In genomic region chr19:22332924-22333323, GRCh38 we compare ENCODE assay signal across 19 cellular contexts. TPM values are rescaled to one million over a fixed set of nuclear protein-coding genes. Genes with fewer than 3 reads are reported as not detected.
"Had no signal": no experiment of that assay in that cellular context is flagged by ENCODE, and none has a peak within 500 bp of the region (broad histone marks: within the 10 kb centered on the region; RNA-seq: fewer than 3 reads in every experiment).

No MANE protein-coding gene starts in this region.

- H3K36me3 ChIP-seq: lower lobe of right lung, stomach had no signal

- H3K27me3 ChIP-seq: hepatocyte, stomach had no signal

- H2AFZ ChIP-seq: hepatocyte had no signal

- H3K4me3 ChIP-seq: hepatocyte, lower lobe of right lung, stomach had no signal

- DNase-seq: activated CD4-positive, alpha-beta T cell treated with anti-CD3 and anti-CD28 coated beads for 1 hour; activated CD8-positive, alpha-beta memory T cell treated with anti-CD3 and anti-CD28 coated beads, Interleukin-2, amount 50 U/mL, for 48 hours; activated CD8-positive, alpha-beta T cell treated with anti-CD3 and anti-CD28 coated beads for 36 hours; activated naive CD4-positive, alpha-beta T cell; activated naive CD8-positive, alpha-beta T cell treated with anti-CD3 and anti-CD28 coated beads, Interleukin-2, amount 50 U/mL, for 24 hours; caudate nucleus; cortex of kidney; effector CD8-positive, alpha-beta T cell; lower lobe of right lung; naive B cell; retina; stimulated activated CD4-positive, alpha-beta T cell treated with anti-CD3 and anti-CD28 coated beads, Interleukin-4, amount 100 ng/mL, for 4 hours; stomach; T-helper 9 cell had no signal

- H3K4me1 ChIP-seq: lower lobe of right lung, stomach had no signal

- H3K79me2 ChIP-seq: hepatocyte had no signal

- H3K27ac ChIP-seq: hepatocyte, lower lobe of right lung, stomach had no signal

- FAIRE-seq: astrocyte had no signal

- H3K4me2 ChIP-seq: hepatocyte had no signal

RNA-seq across cellular contexts. Expression of gene ZNF729, which starts 46.7 kb away (rescaled TPM):
- total RNA-seq: activated CD8-positive, alpha-beta T cell treated with anti-CD3 and anti-CD28 coated beads for 36 hours; astrocyte; hepatocyte; lower lobe of right lung; skeletal muscle tissue; stomach; urinary bladder had no signal
- polyA plus RNA-seq: hepatocyte, stomach, thymus, urinary bladder had no signal
